ENCODE assay signal across 1 cellular context in the genomic region with DNA sequence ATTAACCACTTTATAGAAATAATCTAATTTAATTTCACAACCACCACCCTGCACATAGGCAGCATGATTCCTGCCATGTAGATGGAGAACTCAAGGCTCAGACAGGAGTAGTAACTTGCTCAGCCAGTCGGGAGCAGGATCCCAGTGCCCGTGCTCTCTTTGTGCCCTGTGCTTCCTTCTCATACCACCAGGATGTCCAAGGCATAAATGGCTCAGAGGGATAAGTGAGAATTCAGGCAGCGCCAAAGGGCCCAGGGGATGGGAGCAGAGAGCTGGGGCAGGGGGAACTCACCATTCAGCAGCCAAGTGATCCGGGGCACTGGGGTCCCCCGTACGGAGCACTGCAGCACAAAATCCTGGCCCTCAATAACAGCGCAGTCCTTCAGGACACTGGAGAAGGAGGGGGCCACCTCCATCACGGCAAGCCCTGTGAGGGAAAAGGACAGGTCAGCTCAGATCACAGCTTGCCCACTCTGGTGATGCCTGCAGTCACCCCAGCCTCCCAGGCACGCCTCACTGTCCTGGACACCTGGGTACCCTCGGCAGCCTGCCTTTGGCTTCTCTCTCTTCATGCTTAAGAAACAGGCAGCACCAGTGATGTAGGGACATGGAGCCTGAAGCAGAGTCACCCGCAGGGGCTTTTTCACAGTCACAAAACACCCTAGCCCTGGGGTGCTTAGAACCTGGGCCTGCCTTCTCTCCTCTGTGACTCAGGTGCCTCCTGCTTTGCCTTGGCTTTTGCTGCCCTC.
TF ChIP-seq lines count a peak whose summit lies in the region.

No MANE protein-coding gene starts in this region.

TF ChIP-seq in SK-N-SH treated with all-trans-retinoic acid at 6 μM for 48 hours, 23 proteins besides CTCF, POLR2A, EP300 and RAD21 (continued from another document):
- TF ChIP-seq CSRNP3 (CRISPR knock-in tag; IDR thresholded peaks at IDR 0.05) (no peak), CREB5 (CRISPR knock-in tag; IDR thresholded peaks at IDR 0.05; ENCODE audit: low read depth) (no peak), PPARA (CRISPR knock-in tag; IDR thresholded peaks at IDR 0.05; ENCODE audit: borderline replicate concordance) (no peak), TOX (CRISPR knock-in tag; IDR thresholded peaks at IDR 0.05; ENCODE audit: borderline replicate concordance) (no peak), ESRRG (CRISPR knock-in tag; IDR thresholded peaks at IDR 0.05) (no peak)
TF ChIP-seq in SK-N-SH treated with all-trans-retinoic acid at 6 μM for 48 hours: peak in this region for 0.
